ENCODE assay signal across 24 cellular contexts in genomic region chr4:153816542-153816941, GRCh38. TPM values are rescaled to one million over a fixed set of nuclear protein-coding genes. Genes with fewer than 3 reads are reported as not detected.
"Had no signal": no experiment of that assay in that cellular context is flagged by ENCODE, and none has a peak within 500 bp of the region (broad histone marks: within the 10 kb centered on the region; RNA-seq: fewer than 3 reads in every experiment).

No MANE protein-coding gene starts in this region.

- H3K4me3 ChIP-seq: cardiac muscle cell, Peyer's patch, SJCRH30 had no signal

- ATAC-seq: activated CD4-positive, alpha-beta T cell treated with anti-CD3 and anti-CD28 coated beads for 36 hours; activated CD8-positive, alpha-beta T cell treated with anti-CD3 and anti-CD28 coated beads, Interleukin-2, amount 10 ng/mL, durations not matched to agents 7 days and 5 days had no signal

- H3K9ac ChIP-seq: SK-N-SH had no signal

- H3K27ac ChIP-seq: brain microvascular endothelial cell, cardiac muscle cell, Peyer's patch, RWPE1, SJCRH30, VCaP had no signal

- H3K9me3 ChIP-seq: Peyer's patch, SJCRH30 had no signal

- H3K4me3 Mint-ChIP-seq: activated CD4-positive, alpha-beta T cell treated with anti-CD3 and anti-CD28 coated beads for 36 hours; activated CD8-positive, alpha-beta T cell treated with anti-CD3 and anti-CD28 coated beads, Interleukin-2, amount 10 ng/mL, durations not matched to agents 7 days and 5 days; activated naive CD8-positive, alpha-beta T cell had no signal

- H3K27me3 ChIP-seq: brain microvascular endothelial cell, cardiac muscle cell, Peyer's patch, SJCRH30 had no signal

- H3K36me3 ChIP-seq: brain microvascular endothelial cell, cardiac muscle cell, Peyer's patch, SJCRH30 had no signal

- H3K4me1 Mint-ChIP-seq: activated CD4-positive, alpha-beta T cell treated with anti-CD3 and anti-CD28 coated beads for 36 hours had no signal

- H3K4me1 ChIP-seq: Peyer's patch, SJCRH30 had no signal

- DNase-seq: activated CD4-positive, alpha-beta T cell treated with anti-CD3 and anti-CD28 coated beads for 36 hours; activated CD8-positive, alpha-beta memory T cell treated with anti-CD3 and anti-CD28 coated beads, Interleukin-2, amount 50 U/mL, for 48 hours; activated CD8-positive, alpha-beta T cell treated with anti-CD3 and anti-CD28 coated beads, Interleukin-2, amount 10 ng/mL, durations not matched to agents 7 days and 5 days; activated naive CD4-positive, alpha-beta T cell treated with Interleukin-2 at 50 U/mL for 16 hours; activated T-cell treated with anti-CD3 and anti-CD28 coated beads, Interleukin-2, amount 50 U/mL, for 1 hour; brain microvascular endothelial cell; KG1; NCI-H1048; NCI-H1930; NCI-H345; NCI-H510A treated with DMSO at 0.1 percent for 48 hours; NCI-H69; NK-92 treated with Interleukin-12 subunit alpha and Interleukin-12 subunit beta, amount 100 ng/mL, for 24 hours; Peyer's patch; Right ventricle myocardium superior; SJCRH30; SK-N-SH; T-helper 1 cell had no signal

- H3K27ac Mint-ChIP-seq: activated CD4-positive, alpha-beta T cell treated with anti-CD3 and anti-CD28 coated beads for 36 hours; activated CD8-positive, alpha-beta T cell treated with anti-CD3 and anti-CD28 coated beads, Interleukin-2, amount 10 ng/mL, durations not matched to agents 7 days and 5 days; activated naive CD8-positive, alpha-beta T cell had no signal

RNA-seq across cellular contexts. Expression of gene SFRP2, which starts 27.7 kb away (rescaled TPM):
- total RNA-seq: activated CD4-positive, alpha-beta T cell treated with anti-CD3 and anti-CD28 coated beads for 36 hours; activated CD8-positive, alpha-beta T cell treated with anti-CD3 and anti-CD28 coated beads, Interleukin-2, amount 10 ng/mL, durations not matched to agents 7 days and 5 days; LHCN-M2; Right ventricle myocardium superior; SJCRH30; T-helper 2 cell treated with Interferon-gamma antibody and Interleukin-4, amounts not matched to agents 100 ng/mL and 5 ng/mL, for 36 hours had no signal
- polyA plus RNA-seq: SK-N-SH had no signal

RNA-seq across cellular contexts. Expression of gene RNF175, which starts 56.7 kb away (rescaled TPM):
- total RNA-seq: activated CD8-positive, alpha-beta T cell treated with anti-CD3 and anti-CD28 coated beads, Interleukin-2, amount 10 ng/mL, durations not matched to agents 7 days and 5 days; LHCN-M2; Peyer's patch; SJCRH30; T-helper 2 cell treated with Interferon-gamma antibody and Interleukin-4, amounts not matched to agents 100 ng/mL and 5 ng/mL, for 36 hours had no signal
